ENCODE assay signal across 8 cellular contexts in the genomic region with DNA sequence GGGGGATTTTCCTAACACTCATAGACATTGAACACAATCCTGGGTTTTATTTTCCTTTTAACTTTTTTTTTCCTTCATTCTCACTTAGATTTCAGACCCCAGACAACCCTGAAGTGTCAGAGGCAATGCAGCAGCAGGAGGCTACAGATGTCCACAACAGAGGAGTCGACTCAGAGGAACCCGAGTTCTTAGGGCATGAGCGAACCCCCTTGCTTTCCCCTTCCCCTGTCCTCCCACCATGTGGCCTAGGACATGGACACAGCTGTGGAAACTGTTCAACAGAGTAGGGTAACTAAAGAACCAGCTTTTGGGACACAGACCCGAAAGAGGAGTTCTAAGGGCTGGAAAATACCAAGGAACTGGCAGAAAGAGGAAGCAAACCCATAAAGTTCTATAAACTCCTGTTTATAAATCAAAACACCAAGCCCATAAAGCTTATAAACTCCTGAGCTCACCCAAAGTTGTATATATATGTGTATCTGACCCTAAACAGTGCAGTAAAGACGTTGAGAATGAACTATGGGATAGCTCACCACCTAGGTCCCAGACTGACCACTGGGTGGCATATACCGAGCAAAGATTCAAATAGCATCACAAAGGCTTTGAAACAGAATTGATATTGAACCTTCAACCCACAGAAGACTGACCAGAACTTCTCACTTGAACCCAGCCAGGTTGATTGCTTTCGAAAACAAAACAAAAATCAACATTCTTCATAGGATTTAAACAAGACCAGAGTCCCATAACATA. TPM values are rescaled to one million over a fixed set of nuclear protein-coding genes. Genes with fewer than 3 reads are reported as not detected.
DNase-seq lines count a peak whose midpoint lies in the region; ATAC-seq and TF ChIP-seq lines count a peak whose summit lies in the region.

No MANE protein-coding gene starts in this region.

- CTCF ChIA-PET in BJ (lab: Yijun Ruan, JAX) (interaction anchor here (0.6 to 5.8 kb wide), 26 partner anchors 8 to 205 kb away, joined by 3 to 58 read pairs (median 6); no protein-coding TSS in a partner anchor), mammary epithelial cell (lab: Charles Lee; ENCODE audit: low non-redundant PET) (interaction anchor here (0.7 kb wide), 2 partner anchors 81 to 205 kb away, joined by 3 to 23 read pairs; no protein-coding TSS in a partner anchor)

- H3K36me3 ChIP-seq in BJ (ENCODE audit: control insufficient read depth, insufficient read depth, low read length) (no peaks in the 10 kb centered on the region), mammary epithelial cell (ENCODE audit: insufficient read depth, low read length) (no peaks in the 10 kb centered on the region), right lobe of liver (no peaks in the 10 kb centered on the region)

- ATAC-seq in right lobe of liver (peak; percentile 76 to 82 (median 80)), GM21723 (IDR thresholded peaks at IDR 0.05; ENCODE audit: unreplicated experiment) (no peak), HG03520 (IDR thresholded peaks at IDR 0.05; ENCODE audit: unreplicated experiment) (no peak)

- no TSS peak for BruUV-seq in mammary epithelial cell (replicated peaks; lab: Mats Ljungman, UMichigan)

- H3K27me3 ChIP-seq in BJ (ENCODE audit: control insufficient read depth, insufficient read depth, low read length) (no peaks in the 10 kb centered on the region), mammary epithelial cell (ENCODE audit: insufficient read depth, low read length) (no peaks in the 10 kb centered on the region), right lobe of liver (no peaks in the 10 kb centered on the region)

- POLR2A ChIA-PET in BJ (lab: Charles Lee), result no interaction called here

- no peaks in the 10 kb centered on the region for H4K20me1 ChIP-seq in mammary epithelial cell (ENCODE audit: insufficient read depth, low read length)

- H3K27ac ChIP-seq in mammary epithelial cell (ENCODE audit: insufficient read depth, low read depth, low read length) (no peak overlapping the region), right lobe of liver (no peak overlapping the region)

- no peak for DNase-seq in BJ (ENCODE audit: low read depth)
- DNase-seq in LHCN-M2 (ENCODE audit: low read depth), result peak; percentile 41
- peak; percentile 24 for DNase-seq in mammary epithelial cell
- no peak for DNase-seq in right lobe of liver
- DNase-seq in posterior vena cava (ENCODE audit: low spot score), result no peak
- DNase-seq in SKM-1 treated with dmso at 0.1 percent for 144 hours (lab: John Stamatoyannopoulos, UW; ENCODE audit: unreplicated experiment), result no peak

- no peak for TF ChIP-seq POLR2A in right lobe of liver (IDR thresholded peaks at IDR 0.05)

- in situ Hi-C loops in mammary epithelial cell (cut with MboI; ENCODE audit: low sequenced_read_pairs in 2 of 2), result no loop called here

- peaks cover 54% of the 10 kb centered on the region for H3K79me2 ChIP-seq in mammary epithelial cell (ENCODE audit: insufficient read depth, low read length)

- intact Hi-C loops in mammary epithelial cell (cut with micrococcal nuclease), result loop anchor here (1.0 to 5.0 kb wide), 7 partner anchors 18 to 255 kb away; partner anchors contain the start of gene CMTM4
- intact Hi-C loops in right lobe of liver (cut with DNase I), result no loop called here
- intact Hi-C loops in posterior vena cava (cut with DNase I), result no loop called here

- H2AFZ ChIP-seq in mammary epithelial cell (ENCODE audit: low read depth, low read length), result no peak overlapping the region

- no peak overlapping the region for H3K9ac ChIP-seq in mammary epithelial cell (ENCODE audit: insufficient read depth, low read length)

- TF ChIP-seq CTCF in BJ (IDR thresholded peaks at IDR 0.05; ENCODE audit: insufficient read depth, low read depth, low read length) (peak; percentile 65), mammary epithelial cell (conservative IDR thresholded peaks at IDR 0.05 in 1 of 2, IDR thresholded peaks at IDR 0.05 in 1 of 2; ENCODE audit: extremely low read depth in 1 of 2, insufficient read depth in 1 of 2, low read depth in 1 of 2, low read length in 2 of 2) (peak; percentile 39 to 57), right lobe of liver (IDR thresholded peaks at IDR 0.05) (peak; percentile 51 to 57 (median 56))

- dilution Hi-C loops in mammary epithelial cell (cut with HindIII; ENCODE audit: low sequenced_read_pairs), result loop anchor here (5.0 kb wide), 1 partner anchor 75 kb away; no protein-coding TSS in a partner anchor

- no peak overlapping the region for H3K4me2 ChIP-seq in mammary epithelial cell (ENCODE audit: insufficient read depth, low read depth, low read length)

- H3K9me3 ChIP-seq in mammary epithelial cell (replicated peaks; ENCODE audit: insufficient read depth, low read length), result no peaks in the 10 kb centered on the region
- no peaks in the 10 kb centered on the region for H3K9me3 ChIP-seq in right lobe of liver

- H3K4me1 ChIP-seq in mammary epithelial cell (ENCODE audit: insufficient read depth, low read length) (peaks cover 33% of the 10 kb centered on the region), right lobe of liver (peaks cover 0 to 17% (median 7%) of the 10 kb centered on the region in 4 donors)

- WGBS in mammary epithelial cell (ENCODE audit: low coverage, missing lambda C conversion rate), result 63% methylated on average over 7 of the region's 7 CpGs
- 38% methylated on average over 5 of the region's 7 CpGs for WGBS in right lobe of liver (ENCODE audit: insufficient coverage, low coverage, low lambda C conversion rate, missing lambda C conversion rate)

- H3K4me3 ChIP-seq in BJ (ENCODE audit: low read depth, low read length), result no peak overlapping the region
- no peak overlapping the region for H3K4me3 ChIP-seq in mammary epithelial cell (replicated peaks in 1 of 3; ENCODE audit: insufficient read depth in 1 of 3, low read depth in 2 of 3, low read length in 3 of 3)
- no peak overlapping the region for H3K4me3 ChIP-seq in right lobe of liver

RNA-seq across cellular contexts. Expression of gene CMTM4, which starts 33.9 kb away (rescaled TPM):
- polyA plus RNA-seq in BJ (2011; rRNA removed), result 24.8 and 28.0 TPM in 2 replicates
- polyA minus RNA-seq in BJ (2011; rRNA and poly(A)+ RNA removed), result 23.1 and 32.9 TPM in 2 replicates
- total RNA-seq in LHCN-M2 (2014; rRNA removed), result 11.9 and 16.4 TPM in 2 replicates
- 5.8 TPM for polyA plus RNA-seq in LHCN-M2 (2012)
- total RNA-seq in mammary epithelial cell, result 10 to 100 TPM; 24.0 to 81.7 TPM
- 17.0 TPM for polyA plus RNA-seq in mammary epithelial cell
- polyA minus RNA-seq in mammary epithelial cell, result 61.0 TPM
- 10 to 100 TPM in 2 of 6 experiments, 1 to 10 TPM in 4; 5.1 to 14.8 (median 8.0) TPM for total RNA-seq in right lobe of liver
- 10 to 100 TPM; 14.8 to 15.0 TPM for total RNA-seq in posterior vena cava

RNA-seq across cellular contexts. Expression of gene CMTM3, which starts 58.1 kb away (rescaled TPM):
- polyA plus RNA-seq in BJ (2011; rRNA removed) (31.3 and 35.5 TPM in 2 replicates), mammary epithelial cell (23.8 TPM)
- 18.1 and 29.0 TPM in 2 replicates for polyA minus RNA-seq in BJ (2011; rRNA and poly(A)+ RNA removed)
- total RNA-seq in LHCN-M2 (2014; rRNA removed) (25.5 and 30.2 TPM in 2 replicates), mammary epithelial cell (10 to 100 TPM; 18.8 to 40.7 TPM), right lobe of liver (1 to 10 TPM; 1.6 to 9.6 (median 5.4) TPM), posterior vena cava (10 to 100 TPM; 25.8 to 29.7 TPM)
- polyA plus RNA-seq in LHCN-M2 (2012), result 43.9 TPM
- 20.4 TPM for polyA minus RNA-seq in mammary epithelial cell

Comparison
In these comparisons a context has a peak if more than half of its experiments do, and no peak if none do; other contexts are left out.
1. DNase-seq: peak in LHCN-M2 (single experiment) and mammary epithelial cell (single experiment); none in BJ (single experiment), right lobe of liver (0 of 3), posterior vena cava (single experiment) and SKM-1 treated with dmso at 0.1 percent for 144 hours (single experiment).
2. ATAC-seq: peak in right lobe of liver (4 of 4); none in GM21723 (single experiment) and HG03520 (single experiment).
3. Peak in every context shown above with its lines, with median percentiles within 50 percentile points of each other: CTCF ChIP-seq.